ENCODE assay signal across 1 cellular context in genomic region chr7:77693830-77694583, GRCh38.
TF ChIP-seq lines count a peak whose summit lies in the region.

No MANE protein-coding gene starts in this region.

TF ChIP-seq in H1, 55 proteins besides CTCF, POLR2A, EP300 and RAD21:
- TF ChIP-seq KDM5A (IDR thresholded peaks at IDR 0.05; ENCODE audit: low read length): no peak
- no peak for TF ChIP-seq PHF8 (conservative IDR thresholded peaks at IDR 0.05; ENCODE audit: low read depth, low read length)
- no peak for TF ChIP-seq JUN (IDR thresholded peaks at IDR 0.05; ENCODE audit: low read depth, low read length)
- TF ChIP-seq ASH2L (IDR thresholded peaks at IDR 0.05; ENCODE audit: low read length): no peak
- no peak for TF ChIP-seq CHD1 (IDR thresholded peaks at IDR 0.05; ENCODE audit: low read depth, low read length)
- TF ChIP-seq CBX8 (IDR thresholded peaks at IDR 0.05; ENCODE audit: borderline replicate concordance, low read depth, low read length): no peak
- no peak for TF ChIP-seq CREB1 (IDR thresholded peaks at IDR 0.05)
- TF ChIP-seq NRF1 (IDR thresholded peaks at IDR 0.05; ENCODE audit: low read depth, low read length): no peak
- TF ChIP-seq RXRA (IDR thresholded peaks at IDR 0.05; ENCODE audit: insufficient read depth, low read depth, low read length): no peak
- TF ChIP-seq RBBP5 (IDR thresholded peaks at IDR 0.05; ENCODE audit: borderline replicate concordance, low read depth, low read length): no peak
- no peak for TF ChIP-seq TCF12 (IDR thresholded peaks at IDR 0.05; ENCODE audit: low read depth, low read length)
